Comparison of ENCODE assay signal across 21 cellular contexts in genomic region chr15:65908876-65909275, GRCh38.
"Had no signal": no experiment of that assay in that cellular context is flagged by ENCODE, and none has a peak within 500 bp of the region (broad histone marks: within the 10 kb centered on the region; RNA-seq: fewer than 3 reads in every experiment).

No MANE protein-coding gene starts in this region.

- H3K4me1 ChIP-seq: breast epithelium had no signal

- H3K27me3 ChIP-seq: breast epithelium, MG63 had no signal

- H3K9me3 ChIP-seq: breast epithelium, MG63 had no signal

- H3K9me3 Mint-ChIP-seq: activated CD4-positive, alpha-beta T cell treated with anti-CD3 and anti-CD28 coated beads, Interleukin-2, amount 10 ng/mL, durations not matched to agents 7 days and 5 days; activated CD8-positive, alpha-beta T cell treated with anti-CD3 and anti-CD28 coated beads for 36 hours; activated T-cell treated with anti-CD3 and anti-CD28 coated beads, Interleukin-2, amount 50 U/mL, for 24 hours; T-cell had no signal

- H3K27me3 Mint-ChIP-seq: activated CD4-positive, alpha-beta T cell treated with anti-CD3 and anti-CD28 coated beads, Interleukin-2, amount 10 ng/mL, durations not matched to agents 7 days and 5 days; activated CD8-positive, alpha-beta T cell treated with anti-CD3 and anti-CD28 coated beads for 36 hours; activated T-cell treated with anti-CD3 and anti-CD28 coated beads, Interleukin-2, amount 50 U/mL, for 24 hours; T-cell had no signal

- H3K4me3 ChIP-seq: breast epithelium, MG63 had no signal

- DNase-seq: activated CD4-positive, alpha-beta T cell treated with anti-CD3 and anti-CD28 coated beads, Interleukin-2, amount 10 ng/mL, durations not matched to agents 7 days and 5 days; activated CD4-positive, CD25-positive, alpha-beta regulatory T cell; activated CD8-positive, alpha-beta T cell treated with anti-CD3 and anti-CD28 coated beads for 36 hours; activated T-cell treated with anti-CD3 and anti-CD28 coated beads, Interleukin-2, amount 50 U/mL, for 24 hours; aorta; caudate nucleus; MG63; MV-4-11; NCI-H1092 treated with DMSO at 0.1 percent for 48 hours; NCI-H1417 treated with DMSO at 0.1 percent for 48 hours; NCI-H1694; NCI-H2029; NCI-H2107; NCI-H345; NCI-H510A; NCI-H526 treated with DMSO at 0.1 percent for 48 hours; SIG-M5; T-cell had no signal

- H3K4me1 Mint-ChIP-seq: activated CD4-positive, alpha-beta T cell treated with anti-CD3 and anti-CD28 coated beads, Interleukin-2, amount 10 ng/mL, durations not matched to agents 7 days and 5 days; T-cell had no signal

- H3K9ac ChIP-seq: KMS-11 had no signal

- H3K36me3 ChIP-seq: breast epithelium had no signal

- H3K27ac Mint-ChIP-seq: activated CD4-positive, alpha-beta T cell treated with anti-CD3 and anti-CD28 coated beads, Interleukin-2, amount 10 ng/mL, durations not matched to agents 7 days and 5 days; activated CD8-positive, alpha-beta T cell treated with anti-CD3 and anti-CD28 coated beads for 36 hours; activated T-cell treated with anti-CD3 and anti-CD28 coated beads, Interleukin-2, amount 50 U/mL, for 24 hours; T-cell had no signal

- H3K27ac ChIP-seq: KMS-11, VCaP had no signal

- H3K4me2 ChIP-seq: KMS-11 had no signal

- H3K4me3 Mint-ChIP-seq: activated CD4-positive, alpha-beta T cell treated with anti-CD3 and anti-CD28 coated beads, Interleukin-2, amount 10 ng/mL, durations not matched to agents 7 days and 5 days; activated CD8-positive, alpha-beta T cell treated with anti-CD3 and anti-CD28 coated beads for 36 hours; activated T-cell treated with anti-CD3 and anti-CD28 coated beads, Interleukin-2, amount 50 U/mL, for 24 hours; T-cell had no signal

- ATAC-seq: activated CD8-positive, alpha-beta T cell treated with anti-CD3 and anti-CD28 coated beads for 36 hours; T-cell had no signal
